Comparison of ENCODE assay signal across 29 cellular contexts in genomic region chr11:75197512-75198277, GRCh38. TPM values are rescaled to one million over a fixed set of nuclear protein-coding genes. Genes with fewer than 3 reads are reported as not detected.
"Had no signal": no experiment of that assay in that cellular context is flagged by ENCODE, and none has a peak within 500 bp of the region (broad histone marks: within the 10 kb centered on the region; RNA-seq: fewer than 3 reads in every experiment).

No MANE protein-coding gene starts in this region.

- ATAC-seq: activated CD8-positive, alpha-beta memory T cell treated with anti-CD3 and anti-CD28 coated beads, Interleukin-2, amount 10 ng/mL, durations not matched to agents 7 days and 5 days; activated T-cell treated with anti-CD3 and anti-CD28 coated beads, Interleukin-2, amount 50 U/mL, for 72 hours; activated T-helper 17 cell treated with anti-CD3 and anti-CD28 coated beads, Interleukin-2, amount 50 U/mL, for 72 hours; Panc1 had no signal

- H3K36me3 ChIP-seq: ascending aorta, breast epithelium, SJCRH30, WERI-Rb-1 had no signal

- H3K9me3 ChIP-seq: ascending aorta, breast epithelium, SJCRH30 had no signal

- H3K4me3 ChIP-seq: ascending aorta, breast epithelium, SJCRH30, SK-N-MC had no signal

- H3K27me3 ChIP-seq: ascending aorta, breast epithelium, SJCRH30 had no signal

- H3K27ac ChIP-seq: ascending aorta, SK-N-MC, WERI-Rb-1 had no signal

- H3K4me1 ChIP-seq: ascending aorta had no signal

- DNase-seq: activated CD4-positive, alpha-beta memory T cell treated with anti-CD3 and anti-CD28 coated beads, Interleukin-2, amount 10 ng/mL, durations not matched to agents 7 days and 5 days; activated CD4-positive, alpha-beta T cell treated with anti-CD3 and anti-CD28 coated beads for 1 hour; activated CD4-positive, alpha-beta T cell treated with anti-CD3 and anti-CD28 coated beads for 48 hours; activated CD4-positive, CD25-positive, alpha-beta regulatory T cell; activated CD8-positive, alpha-beta memory T cell treated with anti-CD3 and anti-CD28 coated beads for 24 hours; activated CD8-positive, alpha-beta memory T cell treated with anti-CD3 and anti-CD28 coated beads, Interleukin-2, amount 10 ng/mL, durations not matched to agents 7 days and 5 days; activated effector memory CD4-positive, alpha-beta T cell treated with anti-CD3 and anti-CD28 coated beads, Interleukin-2, amount 50 U/mL, for 16 hours; activated naive CD4-positive, alpha-beta T cell; activated naive CD8-positive, alpha-beta T cell treated with anti-CD3 and anti-CD28 coated beads, Interleukin-2, amount 10 ng/mL, durations not matched to agents 7 days and 5 days; activated T-cell treated with anti-CD3 and anti-CD28 coated beads, Interleukin-2, amount 50 U/mL, for 1 hour; activated T-cell treated with anti-CD3 and anti-CD28 coated beads, Interleukin-2, amount 50 U/mL, for 72 hours; amygdala; NCI-H1417 treated with DMSO at 0.1 percent for 48 hours; NCI-H187 treated with DMSO at 0.1 percent for 48 hours; NCI-H2081; NCI-H2227 treated with DMSO at 0.1 percent for 48 hours; NCI-H510A treated with DMSO at 0.1 percent for 48 hours; NCI-H526 treated with DMSO at 0.1 percent for 48 hours; NCI-H774; T1000; WERI-Rb-1 had no signal

RNA-seq across cellular contexts. Expression of gene TPBGL, which starts 42.9 kb away (rescaled TPM):
- total RNA-seq: ascending aorta, M059J, RPMI7951, SJCRH30 had no signal

RNA-seq across cellular contexts. Expression of gene SLCO2B1, which starts 46.8 kb away (rescaled TPM):
- total RNA-seq: activated CD8-positive, alpha-beta memory T cell treated with anti-CD3 and anti-CD28 coated beads, Interleukin-2, amount 10 ng/mL, durations not matched to agents 7 days and 5 days; activated T-cell treated with anti-CD3 and anti-CD28 coated beads, Interleukin-2, amount 50 U/mL, for 72 hours had no signal
